ENCODE assay signal across 1 cellular context in the genomic region with DNA sequence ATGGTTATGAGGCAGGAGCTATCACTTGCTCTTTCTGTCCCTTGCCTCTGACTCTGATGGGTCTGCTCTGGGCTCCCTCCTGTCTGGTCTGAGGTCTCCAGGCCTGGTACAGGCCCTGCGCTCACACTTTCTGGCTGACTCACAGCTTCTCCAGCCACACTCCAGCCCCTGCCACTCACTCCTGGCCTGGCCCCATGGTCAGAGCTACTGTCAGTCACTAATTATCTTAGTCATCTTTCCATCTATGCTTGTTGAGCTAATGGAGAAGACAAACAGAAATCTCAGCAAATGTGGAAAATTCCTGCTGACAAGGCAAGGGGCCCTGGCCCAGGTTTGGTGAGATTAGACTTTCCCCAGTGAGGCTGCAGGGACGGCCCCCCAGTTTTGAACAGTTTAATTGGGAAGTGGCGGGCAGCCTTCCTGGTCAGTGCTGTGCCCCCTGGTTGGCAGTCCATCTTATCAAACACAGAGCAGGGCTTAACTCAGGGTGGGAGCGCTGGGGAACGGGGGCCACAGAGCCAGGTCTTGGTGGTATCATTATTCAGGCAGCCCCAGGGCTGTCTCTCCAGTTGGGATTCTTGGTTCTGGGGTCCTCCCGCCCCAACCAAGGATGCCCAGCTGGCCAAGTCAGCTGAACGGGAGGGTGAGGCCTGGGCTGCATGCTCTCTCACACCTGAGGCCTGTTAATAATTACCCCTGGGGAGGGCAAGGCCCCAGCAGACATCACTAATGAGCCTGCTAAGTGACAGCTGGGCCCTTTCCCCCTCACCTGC.
TF ChIP-seq lines count a peak whose summit lies in the region.

No MANE protein-coding gene starts in this region.

TF ChIP-seq in K562, 482 proteins besides CTCF, POLR2A, EP300 and RAD21 (continued from another document):
- TF ChIP-seq, protein P1, sequence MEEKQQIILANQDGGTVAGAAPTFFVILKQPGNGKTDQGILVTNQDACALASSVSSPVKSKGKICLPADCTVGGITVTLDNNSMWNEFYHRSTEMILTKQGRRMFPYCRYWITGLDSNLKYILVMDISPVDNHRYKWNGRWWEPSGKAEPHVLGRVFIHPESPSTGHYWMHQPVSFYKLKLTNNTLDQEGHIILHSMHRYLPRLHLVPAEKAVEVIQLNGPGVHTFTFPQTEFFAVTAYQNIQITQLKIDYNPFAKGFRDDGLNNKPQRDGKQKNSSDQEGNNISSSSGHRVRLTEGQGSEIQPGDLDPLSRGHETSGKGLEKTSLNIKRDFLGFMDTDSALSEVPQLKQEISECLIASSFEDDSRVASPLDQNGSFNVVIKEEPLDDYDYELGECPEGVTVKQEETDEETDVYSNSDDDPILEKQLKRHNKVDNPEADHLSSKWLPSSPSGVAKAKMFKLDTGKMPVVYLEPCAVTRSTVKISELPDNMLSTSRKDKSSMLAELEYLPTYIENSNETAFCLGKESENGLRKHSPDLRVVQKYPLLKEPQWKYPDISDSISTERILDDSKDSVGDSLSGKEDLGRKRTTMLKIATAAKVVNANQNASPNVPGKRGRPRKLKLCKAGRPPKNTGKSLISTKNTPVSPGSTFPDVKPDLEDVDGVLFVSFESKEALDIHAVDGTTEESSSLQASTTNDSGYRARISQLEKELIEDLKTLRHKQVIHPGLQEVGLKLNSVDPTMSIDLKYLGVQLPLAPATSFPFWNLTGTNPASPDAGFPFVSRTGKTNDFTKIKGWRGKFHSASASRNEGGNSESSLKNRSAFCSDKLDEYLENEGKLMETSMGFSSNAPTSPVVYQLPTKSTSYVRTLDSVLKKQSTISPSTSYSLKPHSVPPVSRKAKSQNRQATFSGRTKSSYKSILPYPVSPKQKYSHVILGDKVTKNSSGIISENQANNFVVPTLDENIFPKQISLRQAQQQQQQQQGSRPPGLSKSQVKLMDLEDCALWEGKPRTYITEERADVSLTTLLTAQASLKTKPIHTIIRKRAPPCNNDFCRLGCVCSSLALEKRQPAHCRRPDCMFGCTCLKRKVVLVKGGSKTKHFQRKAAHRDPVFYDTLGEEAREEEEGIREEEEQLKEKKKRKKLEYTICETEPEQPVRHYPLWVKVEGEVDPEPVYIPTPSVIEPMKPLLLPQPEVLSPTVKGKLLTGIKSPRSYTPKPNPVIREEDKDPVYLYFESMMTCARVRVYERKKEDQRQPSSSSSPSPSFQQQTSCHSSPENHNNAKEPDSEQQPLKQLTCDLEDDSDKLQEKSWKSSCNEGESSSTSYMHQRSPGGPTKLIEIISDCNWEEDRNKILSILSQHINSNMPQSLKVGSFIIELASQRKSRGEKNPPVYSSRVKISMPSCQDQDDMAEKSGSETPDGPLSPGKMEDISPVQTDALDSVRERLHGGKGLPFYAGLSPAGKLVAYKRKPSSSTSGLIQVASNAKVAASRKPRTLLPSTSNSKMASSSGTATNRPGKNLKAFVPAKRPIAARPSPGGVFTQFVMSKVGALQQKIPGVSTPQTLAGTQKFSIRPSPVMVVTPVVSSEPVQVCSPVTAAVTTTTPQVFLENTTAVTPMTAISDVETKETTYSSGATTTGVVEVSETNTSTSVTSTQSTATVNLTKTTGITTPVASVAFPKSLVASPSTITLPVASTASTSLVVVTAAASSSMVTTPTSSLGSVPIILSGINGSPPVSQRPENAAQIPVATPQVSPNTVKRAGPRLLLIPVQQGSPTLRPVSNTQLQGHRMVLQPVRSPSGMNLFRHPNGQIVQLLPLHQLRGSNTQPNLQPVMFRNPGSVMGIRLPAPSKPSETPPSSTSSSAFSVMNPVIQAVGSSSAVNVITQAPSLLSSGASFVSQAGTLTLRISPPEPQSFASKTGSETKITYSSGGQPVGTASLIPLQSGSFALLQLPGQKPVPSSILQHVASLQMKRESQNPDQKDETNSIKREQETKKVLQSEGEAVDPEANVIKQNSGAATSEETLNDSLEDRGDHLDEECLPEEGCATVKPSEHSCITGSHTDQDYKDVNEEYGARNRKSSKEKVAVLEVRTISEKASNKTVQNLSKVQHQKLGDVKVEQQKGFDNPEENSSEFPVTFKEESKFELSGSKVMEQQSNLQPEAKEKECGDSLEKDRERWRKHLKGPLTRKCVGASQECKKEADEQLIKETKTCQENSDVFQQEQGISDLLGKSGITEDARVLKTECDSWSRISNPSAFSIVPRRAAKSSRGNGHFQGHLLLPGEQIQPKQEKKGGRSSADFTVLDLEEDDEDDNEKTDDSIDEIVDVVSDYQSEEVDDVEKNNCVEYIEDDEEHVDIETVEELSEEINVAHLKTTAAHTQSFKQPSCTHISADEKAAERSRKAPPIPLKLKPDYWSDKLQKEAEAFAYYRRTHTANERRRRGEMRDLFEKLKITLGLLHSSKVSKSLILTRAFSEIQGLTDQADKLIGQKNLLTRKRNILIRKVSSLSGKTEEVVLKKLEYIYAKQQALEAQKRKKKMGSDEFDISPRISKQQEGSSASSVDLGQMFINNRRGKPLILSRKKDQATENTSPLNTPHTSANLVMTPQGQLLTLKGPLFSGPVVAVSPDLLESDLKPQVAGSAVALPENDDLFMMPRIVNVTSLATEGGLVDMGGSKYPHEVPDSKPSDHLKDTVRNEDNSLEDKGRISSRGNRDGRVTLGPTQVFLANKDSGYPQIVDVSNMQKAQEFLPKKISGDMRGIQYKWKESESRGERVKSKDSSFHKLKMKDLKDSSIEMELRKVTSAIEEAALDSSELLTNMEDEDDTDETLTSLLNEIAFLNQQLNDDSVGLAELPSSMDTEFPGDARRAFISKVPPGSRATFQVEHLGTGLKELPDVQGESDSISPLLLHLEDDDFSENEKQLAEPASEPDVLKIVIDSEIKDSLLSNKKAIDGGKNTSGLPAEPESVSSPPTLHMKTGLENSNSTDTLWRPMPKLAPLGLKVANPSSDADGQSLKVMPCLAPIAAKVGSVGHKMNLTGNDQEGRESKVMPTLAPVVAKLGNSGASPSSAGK (IDR thresholded peaks at IDR 0.05): no peak
- TF ChIP-seq PBX2 (CRISPR knock-in tag; IDR thresholded peaks at IDR 0.05; ENCODE audit: low read depth): 0 out of 2 replicates have a peak, but pooled peaks have one; percentile 20
- peak; percentile 70 for TF ChIP-seq PBX2 (tag; conservative IDR thresholded peaks at IDR 0.05; ENCODE audit: low read depth)
- no peak for TF ChIP-seq HCFC1 (IDR thresholded peaks at IDR 0.05; ENCODE audit: low read depth, low read length)
- TF ChIP-seq MAFK (IDR thresholded peaks at IDR 0.05; ENCODE audit: low read length): peak; percentile 42; the same call in 1 of the 2 replicates
- TF ChIP-seq ARID3A (IDR thresholded peaks at IDR 0.05; ENCODE audit: borderline replicate concordance, low read depth, low read length): no peak
- no peak for TF ChIP-seq RERE (CRISPR knock-in tag; IDR thresholded peaks at IDR 0.05; ENCODE audit: borderline replicate concordance)
- TF ChIP-seq KLF6 (CRISPR knock-in tag; IDR thresholded peaks at IDR 0.05; ENCODE audit: borderline replicate concordance): no peak
- TF ChIP-seq PREB (CRISPR knock-in tag; IDR thresholded peaks at IDR 0.05): no peak
- peak; percentile 77; the same call in 1 of the 2 replicates for TF ChIP-seq ATF3 (IDR thresholded peaks at IDR 0.05)
- no peak for TF ChIP-seq ATF3 (CRISPR knock-in tag; conservative IDR thresholded peaks at IDR 0.05)
- TF ChIP-seq MEIS2 (IDR thresholded peaks at IDR 0.05; ENCODE audit: partially characterized antibody): peak; percentile 55
- TF ChIP-seq PKNOX1 (IDR thresholded peaks at IDR 0.05): peak; percentile 94
- TF ChIP-seq C11orf30 (IDR thresholded peaks at IDR 0.05; ENCODE audit: low read depth): peak; percentile 69
TF ChIP-seq in K562: peak in this region for 11.
